ENCODE assay signal across 9 cellular contexts in the genomic region with DNA sequence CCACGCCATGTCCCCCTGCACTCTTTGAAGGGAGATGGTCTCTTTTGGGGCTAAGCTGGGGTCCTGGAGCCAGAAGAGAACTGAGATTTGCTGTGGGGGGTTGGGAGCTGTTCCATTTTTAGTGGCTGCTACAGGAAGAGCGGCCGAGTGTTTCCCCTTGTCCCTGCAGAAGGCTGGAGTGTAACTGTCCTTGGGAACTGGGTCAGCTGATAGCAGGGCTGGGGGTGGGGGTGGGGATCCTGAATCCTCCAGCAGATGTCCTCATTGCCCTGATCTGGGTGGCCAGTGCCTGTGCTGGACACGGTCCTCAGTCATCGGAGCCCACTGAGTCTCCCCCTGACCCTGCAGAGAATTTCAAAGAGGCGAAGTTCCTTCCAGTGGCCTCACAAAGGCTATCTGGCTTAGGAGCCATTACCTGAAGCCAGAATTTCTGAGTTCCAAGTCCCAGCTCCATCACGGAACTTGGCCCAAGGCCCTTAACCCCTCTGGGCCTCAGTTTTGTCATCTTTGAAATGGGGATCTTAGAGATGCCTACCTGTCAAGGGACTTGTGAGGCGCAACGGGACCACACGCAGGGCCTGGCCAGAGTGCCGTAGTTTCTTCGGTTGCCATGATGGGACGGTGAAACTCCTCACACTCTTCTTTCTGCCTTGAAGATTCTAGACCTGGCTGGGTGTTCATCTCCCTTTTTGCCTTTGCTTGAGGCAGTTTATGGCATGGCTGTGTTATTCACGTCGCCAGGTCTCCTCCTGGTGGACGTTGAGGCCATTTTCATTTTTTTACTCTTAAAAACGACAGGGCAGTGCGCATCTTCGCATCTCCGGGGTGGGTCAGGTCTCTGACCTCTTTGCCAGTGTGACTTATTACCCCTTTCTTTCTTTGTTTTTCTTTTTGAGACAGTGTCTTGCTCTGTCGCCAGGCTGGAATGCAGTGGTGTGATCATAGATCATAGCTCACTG. TPM values are rescaled to one million over a fixed set of nuclear protein-coding genes. Genes with fewer than 3 reads are reported as not detected.
DNase-seq lines count a peak whose midpoint lies in the region; ATAC-seq and TF ChIP-seq lines count a peak whose summit lies in the region.
"Had no signal": no experiment of that assay in that cellular context is flagged by ENCODE, and none has a peak within 500 bp of the region (broad histone marks: within the 10 kb centered on the region; RNA-seq: fewer than 3 reads in every experiment).

No MANE protein-coding gene starts in this region.

- H3K36me3 Mint-ChIP-seq in T-cell (peaks cover 12% of the 10 kb centered on the region), neural progenitor cell (peaks cover 6% of the 10 kb centered on the region)

- peak; percentile 48 for TF ChIP-seq CTCF in fibroblast of villous mesenchyme (IDR thresholded peaks at IDR 0.05; ENCODE audit: insufficient read depth, low read depth, low read length)
- TF ChIP-seq CTCF in neural progenitor cell (IDR thresholded peaks at IDR 0.05) = peak; percentile 24

- ATAC-seq in T-cell (replicated peaks in 1 of 4) (peak in 2 of 4 experiments; percentile 54 to 70), GM18858 (IDR thresholded peaks at IDR 0.05; ENCODE audit: unreplicated experiment) (no peak), GM18873 (IDR thresholded peaks at IDR 0.05; ENCODE audit: low FRiP score, unreplicated experiment) (no peak), HG03432 (IDR thresholded peaks at IDR 0.05; ENCODE audit: unreplicated experiment) (no peak)

- H3K4me3 ChIP-seq in fibroblast of villous mesenchyme (ENCODE audit: low read depth, low read length) (no peak overlapping the region), neural progenitor cell (no peak overlapping the region)

- peak; percentile 48 for DNase-seq in ELF-1 (ENCODE audit: low read depth, low spot score)
- DNase-seq in T-cell = peak in 6 of 34 experiments; percentile 13 to 30 (median 21)
- peak; percentile 62 for DNase-seq in fibroblast of villous mesenchyme (ENCODE audit: low read depth)
- DNase-seq in neural progenitor cell (ENCODE audit: low spot score) = peak; percentile 50
- no peak for DNase-seq in COR-L47 (lab: John Stamatoyannopoulos, UW)

- H3K9ac ChIP-seq in neural progenitor cell = no peak overlapping the region
- H3K9ac ChIP-seq: KMS-11 had no signal

- POLR2A ChIA-PET in T-cell (lab: Charles Lee) = no interaction called here

- no peaks in the 10 kb centered on the region for H3K4me1 ChIP-seq in neural progenitor cell

- H3K4me1 Mint-ChIP-seq in T-cell (peaks cover 21 to 47% (median 31%) of the 10 kb centered on the region in 3 donors), neural progenitor cell (peaks cover 13% of the 10 kb centered on the region)

- peaks cover 11% of the 10 kb centered on the region for H4K20me1 ChIP-seq in neural progenitor cell (ENCODE audit: low read depth)

- H3K27ac ChIP-seq in neural progenitor cell = peak overlapping the region; percentile 58
- H3K27ac ChIP-seq: KMS-11 had no signal

- H3K27me3 ChIP-seq in neural progenitor cell = no peaks in the 10 kb centered on the region

- H3K9me3 Mint-ChIP-seq in T-cell = no peaks in the 10 kb centered on the region
- H3K9me3 Mint-ChIP-seq in neural progenitor cell = peaks cover 3% of the 10 kb centered on the region

- peaks cover 10% of the 10 kb centered on the region for H3K79me2 ChIP-seq in neural progenitor cell (ENCODE audit: low read depth)

- no peak overlapping the region for H3K4me2 ChIP-seq in neural progenitor cell
- H3K4me2 ChIP-seq: KMS-11 had no signal

- H2AFZ ChIP-seq in neural progenitor cell (replicated peaks) = no peak overlapping the region

- H3F3A ChIP-seq in neural progenitor cell (ENCODE audit: low read depth) = peaks cover 6% of the 10 kb centered on the region

- H3K4me3 Mint-ChIP-seq in T-cell (no peak overlapping the region), neural progenitor cell (peak overlapping the region; percentile 30)

- CTCF ChIA-PET in T-cell (lab: Charles Lee) = interaction anchor here (0.6 to 1.6 kb wide), 3 partner anchors 52 to 71 kb away, joined by 5 to 10 read pairs (median 9); a partner anchor contains a TSS

- H3K36me3 ChIP-seq in neural progenitor cell = peaks cover 4% of the 10 kb centered on the region

- H3K27me3 Mint-ChIP-seq in T-cell (no peaks in the 10 kb centered on the region), neural progenitor cell (ENCODE audit: insufficient read depth, low read depth) (peaks cover 2% of the 10 kb centered on the region)

- H3K27ac Mint-ChIP-seq in T-cell (peak overlapping the region; percentile 16 to 71), neural progenitor cell (peak overlapping the region; percentile 72)

- H3K9me3 ChIP-seq in neural progenitor cell (ENCODE audit: low read depth) = no peaks in the 10 kb centered on the region

RNA-seq across cellular contexts. Expression of a gene that starts 51.9 kb away (rescaled TPM):
- 100 to 1,000 TPM; 272 to 329 (median 297) TPM for total RNA-seq in T-cell
- total RNA-seq in fibroblast of villous mesenchyme = 101 and 107 TPM in 2 replicates
- total RNA-seq in neural progenitor cell (ENCODE audit: low replicate concordance) = 49.9 and 101 TPM in 2 replicates
